ENCODE assay signal across 9 cellular contexts in the genomic region with DNA sequence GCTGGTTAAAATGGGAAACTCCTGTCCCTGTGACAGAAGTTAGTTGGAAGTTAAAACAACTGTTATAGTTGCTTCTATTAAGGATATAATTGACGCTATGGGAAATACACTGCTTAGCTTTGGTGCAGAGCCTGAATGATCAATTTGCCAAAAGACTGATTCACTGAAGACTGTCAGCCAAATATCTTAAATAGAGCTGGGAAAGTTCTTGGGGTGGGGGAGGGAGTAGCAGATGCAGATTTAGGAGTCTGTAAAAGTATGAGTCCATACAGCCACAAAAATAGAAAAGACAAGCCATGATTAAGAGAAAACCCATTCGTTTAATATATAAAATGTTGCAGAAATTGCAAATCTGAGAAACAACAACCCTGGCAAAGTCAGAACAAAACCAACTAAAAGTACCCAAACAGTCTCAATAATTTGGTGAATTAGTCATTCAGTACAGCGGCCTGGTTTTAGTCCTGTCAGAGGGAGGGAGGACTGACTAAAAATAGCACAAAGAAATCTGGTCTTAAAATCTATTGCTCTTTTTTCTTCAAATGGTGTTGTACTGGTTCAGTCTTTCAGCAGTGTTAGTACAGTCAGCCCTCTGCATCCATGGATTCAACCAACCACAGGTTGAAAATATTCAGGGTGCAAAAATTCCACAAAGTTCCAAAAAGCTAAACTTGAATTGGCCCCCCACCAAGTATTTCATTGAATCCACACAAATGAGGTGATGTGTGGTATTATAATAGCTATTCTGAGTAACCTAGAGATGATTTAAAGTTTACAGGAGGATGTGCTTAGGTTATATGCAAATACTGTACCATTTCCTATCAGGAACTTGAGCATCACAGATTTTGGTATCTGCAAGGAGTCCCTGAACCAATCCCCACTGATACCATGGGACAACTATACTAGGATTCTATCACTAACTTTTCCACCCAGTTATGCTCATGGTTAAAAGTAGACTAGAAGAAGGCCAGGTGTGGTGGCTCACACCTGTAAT. TPM values are rescaled to one million over a fixed set of nuclear protein-coding genes. Genes with fewer than 3 reads are reported as not detected.
DNase-seq lines count a peak whose midpoint lies in the region; ATAC-seq and TF ChIP-seq lines count a peak whose summit lies in the region.
"Had no signal": no experiment of that assay in that cellular context is flagged by ENCODE, and none has a peak within 500 bp of the region (broad histone marks: within the 10 kb centered on the region; RNA-seq: fewer than 3 reads in every experiment).

No MANE protein-coding gene starts in this region.

- H3K4me1 Mint-ChIP-seq in activated T-cell treated with anti-CD3 and anti-CD28 coated beads, Interleukin-2, amount 50 U/mL, for 24 hours (ENCODE audit: low read depth), result peaks cover 70% of the 10 kb centered on the region
- peaks cover 34% of the 10 kb centered on the region for H3K4me1 Mint-ChIP-seq in chondrocyte (ENCODE audit: low read depth)

- H3K4me3 ChIP-seq in colonic mucosa, result no peak overlapping the region
- H3K4me3 ChIP-seq: skin epidermis had no signal

- DNase-seq in activated T-cell treated with anti-CD3 and anti-CD28 coated beads, Interleukin-2, amount 50 U/mL, for 24 hours, result no peak
- no peak for DNase-seq in activated T-cell treated with anti-CD3 and anti-CD28 coated beads, Interleukin-2, amount 50 U/mL, for 48 hours
- no peak for DNase-seq in chondrocyte (ENCODE audit: low spot score)
- peak; percentile 23 for DNase-seq in superior temporal gyrus (ENCODE audit: extremely low spot score)
- DNase-seq in cerebellar cortex (ENCODE audit: low spot score), result no peak
- no peak for DNase-seq in colonic mucosa
- DNase-seq in KG1 (lab: John Stamatoyannopoulos, UW), result no peak

- TF ChIP-seq CTCF in chondrocyte (IDR thresholded peaks at IDR 0.05) (no peak), colonic mucosa (IDR thresholded peaks at IDR 0.05) (no peak)

- no peaks in the 10 kb centered on the region for H3K27me3 Mint-ChIP-seq in activated T-cell treated with anti-CD3 and anti-CD28 coated beads, Interleukin-2, amount 50 U/mL, for 24 hours
- H3K27me3 Mint-ChIP-seq in chondrocyte (ENCODE audit: low read depth), result no peaks in the 10 kb centered on the region

- H3K9ac ChIP-seq in colonic mucosa (ENCODE audit: low read depth in 2 of 2, low read length in 2 of 2), result no peak overlapping the region

- H3K27me3 ChIP-seq in colonic mucosa, result no peaks in the 10 kb centered on the region

- H3K36me3 Mint-ChIP-seq in activated T-cell treated with anti-CD3 and anti-CD28 coated beads, Interleukin-2, amount 50 U/mL, for 24 hours (ENCODE audit: low read depth), result peaks cover 56% of the 10 kb centered on the region
- H3K36me3 Mint-ChIP-seq in chondrocyte (ENCODE audit: low read depth), result peaks cover 20% of the 10 kb centered on the region

- no peak overlapping the region for H3K27ac ChIP-seq in colonic mucosa

- ATAC-seq in HG03354 (IDR thresholded peaks at IDR 0.05; ENCODE audit: poor library complexity, severe bottlenecking, unreplicated experiment), result peak; percentile 68

- no peaks in the 10 kb centered on the region for H3K9me3 Mint-ChIP-seq in activated T-cell treated with anti-CD3 and anti-CD28 coated beads, Interleukin-2, amount 50 U/mL, for 24 hours
- H3K9me3 Mint-ChIP-seq in chondrocyte (ENCODE audit: low read depth), result no peaks in the 10 kb centered on the region

- intact Hi-C loops in colonic mucosa (cut with DNase I), result no loop called here

- H3K27ac Mint-ChIP-seq in activated T-cell treated with anti-CD3 and anti-CD28 coated beads, Interleukin-2, amount 50 U/mL, for 24 hours, result peak overlapping the region; percentile 97
- peak overlapping the region; percentile 77 for H3K27ac Mint-ChIP-seq in chondrocyte (ENCODE audit: unreplicated experiment)

- H3K9me3 ChIP-seq in colonic mucosa, result no peaks in the 10 kb centered on the region

- peak overlapping the region; percentile 52 for H3K4me3 Mint-ChIP-seq in activated T-cell treated with anti-CD3 and anti-CD28 coated beads, Interleukin-2, amount 50 U/mL, for 24 hours
- H3K4me3 Mint-ChIP-seq in chondrocyte (ENCODE audit: unreplicated experiment), result peak overlapping the region; percentile 11

- no peaks in the 10 kb centered on the region for H3K36me3 ChIP-seq in colonic mucosa

- no peaks in the 10 kb centered on the region for H3K4me1 ChIP-seq in colonic mucosa

RNA-seq across cellular contexts. Expression of gene STK17A, which starts 30.0 kb away (rescaled TPM):
- 17.1 to 35.0 TPM (median 35.0 TPM) in 3 replicates for total RNA-seq in chondrocyte
- 10 to 100 TPM; 16.0 to 30.6 TPM for total RNA-seq in colonic mucosa
